11 cellular contexts compared by ENCODE assay signal in genomic region chr2:190984595-190984994, GRCh38. TPM values are rescaled to one million over a fixed set of nuclear protein-coding genes. Genes with fewer than 3 reads are reported as not detected.
DNase-seq lines count a peak whose midpoint lies in the region; ATAC-seq and TF ChIP-seq lines count a peak whose summit lies in the region.
"Had no signal": no experiment of that assay in that cellular context is flagged by ENCODE, and none has a peak within 500 bp of the region (broad histone marks: within the 10 kb centered on the region; RNA-seq: fewer than 3 reads in every experiment).

No MANE protein-coding gene starts in this region.

- peaks cover 99% of the 10 kb centered on the region for H3K36me3 ChIP-seq in CD4-positive, alpha-beta memory T cell (ENCODE audit: insufficient read depth, low read length)
- H3K36me3 ChIP-seq in left lung, result peaks cover 0 to 100% of the 10 kb centered on the region in 2 donors
- H3K36me3 ChIP-seq in mucosa of descending colon (ENCODE audit: low read depth), result peaks cover 18% of the 10 kb centered on the region

- CTCF ChIA-PET in CD4-positive, alpha-beta memory T cell (lab: Charles Lee; ENCODE audit: partially characterized antibody), result interaction anchor here (1.2 to 1.6 kb wide), 4 partner anchors 11 to 135 kb away, joined by 3 to 4 read pairs (median 4); no protein-coding TSS in a partner anchor

- H3K27me3 Mint-ChIP-seq in CD4-positive, alpha-beta memory T cell, result no peaks in the 10 kb centered on the region

- TF ChIP-seq CTCF in left lung (IDR thresholded peaks at IDR 0.05), result no peak
- TF ChIP-seq CTCF in mucosa of descending colon (IDR thresholded peaks at IDR 0.05), result no peak

- H3K4me3 Mint-ChIP-seq in CD4-positive, alpha-beta memory T cell, result no peak overlapping the region
- H3K4me3 Mint-ChIP-seq: nephron had no signal

- DNase-seq in CD4-positive, alpha-beta memory T cell, result peak in 1 of 5 donors; percentile 43
- DNase-seq in HPDE6-E6E7 (ENCODE audit: extremely low spot score), result peak; percentile 71
- DNase-seq in amniotic epithelial cell (ENCODE audit: low read depth), result peak; percentile 77
- no peak for DNase-seq in left lung
- DNase-seq in mucosa of descending colon, result no peak
- DNase-seq in NCI-H1417 (lab: John Stamatoyannopoulos, UW), result no peak
- DNase-seq in cortex of kidney (lab: John Stamatoyannopoulos, UW), result no peak
- DNase-seq: DMS79, NCI-H510A had no signal

- peak overlapping the region; percentile 18 to 86 (median 59) for H3K27ac Mint-ChIP-seq in CD4-positive, alpha-beta memory T cell
- H3K27ac Mint-ChIP-seq: nephron had no signal

- no peak overlapping the region for H3K4me3 ChIP-seq in CD4-positive, alpha-beta memory T cell (ENCODE audit: low read length in 2 of 2)
- H3K4me3 ChIP-seq in left lung (no peak overlapping the region), mucosa of descending colon (no peak overlapping the region)

- ATAC-seq in left lung (peak; percentile 48), GM21381 (IDR thresholded peaks at IDR 0.05; ENCODE audit: unreplicated experiment) (no peak), mucosa of descending colon (no peak)

- POLR2A ChIA-PET in CD4-positive, alpha-beta memory T cell (lab: Charles Lee; ENCODE audit: partially characterized antibody), result interaction anchor here (1.1 kb wide), 1 partner anchor 13 kb away, joined by 5 read pairs; no protein-coding TSS in a partner anchor

- no peak overlapping the region for H3K27ac ChIP-seq in CD4-positive, alpha-beta memory T cell (ENCODE audit: low read depth, low read length)
- H3K27ac ChIP-seq in left lung, result peak overlapping the region in 1 of 2 donors; percentile 25

- H3K27me3 ChIP-seq in CD4-positive, alpha-beta memory T cell (ENCODE audit: insufficient read depth, low read length), result no peaks in the 10 kb centered on the region
- no peaks in the 10 kb centered on the region for H3K27me3 ChIP-seq in left lung

- no peaks in the 10 kb centered on the region for H3K9me3 ChIP-seq in CD4-positive, alpha-beta memory T cell (ENCODE audit: control insufficient read depth in 1 of 2, low read length in 2 of 2)
- H3K9me3 ChIP-seq in left lung, result no peaks in the 10 kb centered on the region
- no peaks in the 10 kb centered on the region for H3K9me3 ChIP-seq in mucosa of descending colon

- H3K4me1 Mint-ChIP-seq in CD4-positive, alpha-beta memory T cell, result peaks cover 17 to 43% (median 22%) of the 10 kb centered on the region in 4 donors

- peaks cover 13% of the 10 kb centered on the region for H3K4me1 ChIP-seq in CD4-positive, alpha-beta memory T cell (ENCODE audit: insufficient read depth, low read length)
- H3K4me1 ChIP-seq in left lung (peaks cover 7 to 22% of the 10 kb centered on the region in 2 donors), mucosa of descending colon (ENCODE audit: low read depth) (no peaks in the 10 kb centered on the region)

- intact Hi-C loops in CD4-positive, alpha-beta memory T cell (cut with micrococcal nuclease), result no loop called here
- intact Hi-C loops in left lung (cut with DNase I) (no loop called here), mucosa of descending colon (cut with DNase I, micrococcal nuclease) (no loop called here)

- H3K9me3 Mint-ChIP-seq in CD4-positive, alpha-beta memory T cell, result peaks cover 0 to 4% (median 0%) of the 10 kb centered on the region in 8 donors

- peaks cover 92 to 95% of the 10 kb centered on the region in 2 donors for H3K36me3 Mint-ChIP-seq in CD4-positive, alpha-beta memory T cell

RNA-seq across cellular contexts. Expression of gene STAT1, which starts 29.4 kb away (rescaled TPM):
- total RNA-seq in CD4-positive, alpha-beta memory T cell, result 100 to 1,000 TPM; 130 TPM
- polyA plus RNA-seq in CD4-positive, alpha-beta memory T cell, result 100 to 1,000 TPM; 221 to 230 TPM
- 100 to 1,000 TPM; 118 to 144 TPM for total RNA-seq in left lung
- total RNA-seq in mucosa of descending colon, result 10 to 100 TPM; 56.5 to 78.6 (median 74.8) TPM

Comparison
In these comparisons a context has a peak if more than half of its experiments do, and no peak if none do; other contexts are left out.
1. DNase-seq: peak in HPDE6-E6E7 (single experiment) and amniotic epithelial cell (single experiment); none in left lung (0 of 2), mucosa of descending colon (0 of 3), NCI-H1417 (0 of 3) and cortex of kidney (single experiment).